8 cellular contexts compared by ENCODE assay signal in genomic region chr11:103028304-103029020, GRCh38.
A peak's percentile ranks its signal among the peaks of the same experiment; 100 is the strongest.
DNase-seq lines count a peak whose midpoint lies in the region; ATAC-seq, FAIRE-seq and TF ChIP-seq lines count a peak whose summit lies in the region.
"Not testable (repeated sequence)": the region's sequence is repeated elsewhere in the genome, so short reads cannot be mapped to it uniquely, and the experiment has no call there.

No MANE protein-coding gene starts in this region.

- H3K4me3 Mint-ChIP-seq in activated CD4-positive, alpha-beta T cell treated with anti-CD3 and anti-CD28 coated beads for 36 hours, result not testable (repeated sequence)

- BruUV-seq in GM12878 (replicated peaks; lab: Mats Ljungman, UMichigan), result not testable (repeated sequence)

- H3K4me2 ChIP-seq in GM12878 (ENCODE audit: control insufficient read depth, insufficient read depth), result not testable (repeated sequence)

- not testable (repeated sequence) for H3K4me1 ChIP-seq in HEK293 (ENCODE audit: control insufficient read depth, insufficient read depth, low read length); GM12878 (ENCODE audit: control insufficient read depth, insufficient read depth, low read length)

- H3K9me3 ChIP-seq in HEK293 (ENCODE audit: control insufficient read depth, insufficient read depth, low read depth, low read length); GM12878 (replicated peaks; ENCODE audit: control insufficient read depth, insufficient read depth, low read length): not testable (repeated sequence)

- not testable (repeated sequence) for H3K27me3 Mint-ChIP-seq in activated CD4-positive, alpha-beta T cell treated with anti-CD3 and anti-CD28 coated beads for 36 hours

- CTCF ChIA-PET in HEK293 (lab: Yijun Ruan, JAX) (interaction anchor here (0.8 to 1.3 kb wide), 3 partner anchors 8 to 21 kb away, joined by 3 read pairs; no protein-coding TSS in a partner anchor), GM12878 (lab: Yijun Ruan, JAX) (interaction anchor here (0.9 to 2.9 kb wide), 6 partner anchors 12 to 234 kb away, joined by 3 to 9 read pairs (median 6); no protein-coding TSS in a partner anchor)
- CTCF ChIA-PET in activated CD4-positive, alpha-beta T cell treated with anti-CD3 and anti-CD28 coated beads for 36 hours (lab: Charles Lee), result interaction anchor here (1.9 kb wide), 1 partner anchor 8 kb away, joined by 8 read pairs; no protein-coding TSS in a partner anchor

- DNase-seq in GM06990 (ENCODE audit: extremely low read depth, insufficient read length) (peak; percentile 43), GM12878 (ENCODE audit: low read depth, low spot score) (peak; percentile 77)
- peak; percentile 45 for DNase-seq in activated CD4-positive, alpha-beta T cell treated with anti-CD3 and anti-CD28 coated beads for 36 hours

- not testable (repeated sequence) for H3K9me3 Mint-ChIP-seq in activated CD4-positive, alpha-beta T cell treated with anti-CD3 and anti-CD28 coated beads for 36 hours (ENCODE audit: low read depth)

- not testable (repeated sequence) for H3K36me3 Mint-ChIP-seq in activated CD4-positive, alpha-beta T cell treated with anti-CD3 and anti-CD28 coated beads for 36 hours (ENCODE audit: low read depth)

- POLR2A ChIA-PET in HEK293 (lab: Yijun Ruan, JAX); activated CD4-positive, alpha-beta T cell treated with anti-CD3 and anti-CD28 coated beads for 36 hours (lab: Charles Lee): not testable (repeated sequence)
- POLR2A ChIA-PET in GM12878 (lab: Charles Lee), result interaction anchor here (1.0 kb wide), 1 partner anchor 43 kb away, joined by 3 read pairs; no protein-coding TSS in a partner anchor

- not testable (repeated sequence) for TF ChIP-seq RAD21 in GM12878 (IDR thresholded peaks at IDR 0.05; ENCODE audit: insufficient read depth, low read depth, low read length)

- peak; percentile 25 to 80; a peak in 2 of 4 replicates for TF ChIP-seq EP300 in GM12878 (IDR thresholded peaks at IDR 0.05; ENCODE audit: borderline replicate concordance in 1 of 2, control insufficient read depth in 1 of 2, low read depth in 2 of 2, low read length in 2 of 2)

- peak; percentile 89 for FAIRE-seq in GM12878 (lab: Jason Lieb, UNC)

- not testable (repeated sequence) for H4K20me1 ChIP-seq in GM12878 (ENCODE audit: control insufficient read depth, insufficient read depth)

- not testable (repeated sequence) for H3K79me2 ChIP-seq in GM12878 (ENCODE audit: control insufficient read depth, insufficient read depth, low read length)

- not testable (repeated sequence) for TF ChIP-seq POLR2A in GM12878 (IDR thresholded peaks at IDR 0.05; ENCODE audit: low read depth, low read length)

- H3K27me3 ChIP-seq in GM06990 (replicated peaks; ENCODE audit: control insufficient read depth, insufficient read depth, low read length); GM12878 (replicated peaks in 1 of 2; ENCODE audit: control insufficient read depth in 2 of 2, insufficient read depth in 2 of 2, low read length in 1 of 2): not testable (repeated sequence)

- in situ Hi-C loops in GM12878 (cut with MboI), result not testable (repeated sequence)

- H3K27ac Mint-ChIP-seq in activated CD4-positive, alpha-beta T cell treated with anti-CD3 and anti-CD28 coated beads for 36 hours, result peak overlapping the region; percentile 86

- H3K27ac ChIP-seq in HEK293 (ENCODE audit: extremely low read depth, low read depth, low read length); GM12878 (ENCODE audit: control insufficient read depth, insufficient read depth): not testable (repeated sequence)

- H3K9ac ChIP-seq in GM12878 (ENCODE audit: control insufficient read depth, insufficient read depth, low read length), result not testable (repeated sequence)

- intact Hi-C loops in activated CD4-positive, alpha-beta T cell treated with anti-CD3 and anti-CD28 coated beads for 36 hours (cut with DNase I, micrococcal nuclease), result loop anchor here (1.0 kb wide), 1 partner anchor 8 kb away; no protein-coding TSS in a partner anchor
- intact Hi-C loops in GM12878 (cut with micrococcal nuclease; ENCODE audit: unreplicated experiment), result not testable (repeated sequence)

- H3K36me3 ChIP-seq in GM06990 (ENCODE audit: control insufficient read depth, insufficient read depth, low read length); HEK293 (ENCODE audit: control insufficient read depth in 2 of 2, insufficient read depth in 1 of 2, low read length in 2 of 2); GM12878 (ENCODE audit: control insufficient read depth in 2 of 2, insufficient read depth in 2 of 2, low read length in 1 of 2): not testable (repeated sequence)

- 38% methylated on average over 5 of the region's 7 CpGs for WGBS in GM12878 (ENCODE audit: insufficient coverage, insufficient replicate concordance, low lambda C conversion rate, missing lambda C conversion rate)

- peak; percentile 96 for ATAC-seq in GM18867 (IDR thresholded peaks at IDR 0.05; ENCODE audit: unreplicated experiment)
- ATAC-seq in GM19463 (IDR thresholded peaks at IDR 0.05; ENCODE audit: unreplicated experiment), result peak; percentile 94
- ATAC-seq in HG03039 (IDR thresholded peaks at IDR 0.05; ENCODE audit: unreplicated experiment), result peak; percentile 97
- peak; percentile 94 for ATAC-seq in HG03457 (IDR thresholded peaks at IDR 0.05; ENCODE audit: unreplicated experiment)
- peak; percentile 96 for ATAC-seq in activated CD4-positive, alpha-beta T cell treated with anti-CD3 and anti-CD28 coated beads for 36 hours
- ATAC-seq in GM12878, result peak; percentile 98

- RAD21 ChIA-PET in GM12878 (lab: Charles Lee; ENCODE audit: unreplicated experiment), result interaction anchor here (1.4 to 1.7 kb wide), 2 partner anchors 43 to 88 kb away, joined by 4 read pairs; no protein-coding TSS in a partner anchor

- not testable (repeated sequence) for H3K4me3 ChIP-seq in GM06990 (replicated peaks; ENCODE audit: low read depth, low read length); HEK293 (ENCODE audit: low read depth, low read length); GM12878

- not testable (repeated sequence) for H2AFZ ChIP-seq in GM12878 (ENCODE audit: control insufficient read depth, low read depth, low read length)

- SMC1A ChIA-PET in GM12878 (lab: Charles Lee; ENCODE audit: uncharacterized antibody, unreplicated experiment), result interaction anchor here (0.7 to 2.7 kb wide), 5 partner anchors 8 to 108 kb away, joined by 3 to 20 read pairs (median 3); no protein-coding TSS in a partner anchor

- not testable (repeated sequence) for TF ChIP-seq CTCF in GM06990 (IDR thresholded peaks at IDR 0.05; ENCODE audit: insufficient read depth, low read length, poor library complexity, severe bottlenecking); HEK293 (tag by site-specific recombination; IDR thresholded peaks at IDR 0.05); GM12878 (IDR thresholded peaks at IDR 0.05 in 2 of 3, conservative IDR thresholded peaks at IDR 0.05 in 1 of 3; ENCODE audit: control insufficient read depth in 2 of 3, extremely low read depth in 1 of 3, insufficient read depth in 1 of 3, low read depth in 3 of 3, low read length in 3 of 3)

- peaks cover 22% of the 10 kb centered on the region for H3K4me1 Mint-ChIP-seq in activated CD4-positive, alpha-beta T cell treated with anti-CD3 and anti-CD28 coated beads for 36 hours

TF ChIP-seq in HEK293, 187 proteins besides CTCF, POLR2A, EP300 and RAD21:
- TF ChIP-seq ZNF146 (tag by site-specific recombination; IDR thresholded peaks at IDR 0.05), result peak; percentile 64

TF ChIP-seq in GM12878, 131 proteins besides CTCF, POLR2A, EP300 and RAD21 (continues in another document):
- TF ChIP-seq ETV6 (conservative IDR thresholded peaks at IDR 0.05 in 1 of 2, IDR thresholded peaks at IDR 0.05 in 1 of 2; ENCODE audit: borderline replicate concordance in 1 of 2, low read depth in 1 of 2) (peak in 1 of 2 experiments; percentile 93; a peak in 2 of 4 replicates), NFIC (IDR thresholded peaks at IDR 0.05; ENCODE audit: low read depth, low read length) (peak; percentile 78; the same call in 1 of the 2 replicates), CREM (IDR thresholded peaks at IDR 0.05; ENCODE audit: low read depth) (peak; percentile 76; the same call in 1 of the 2 replicates), EED (IDR thresholded peaks at IDR 0.05; ENCODE audit: low read depth) (0 out of 2 replicates have a peak, but pooled peaks have one; percentile 37), BCL3 (IDR thresholded peaks at IDR 0.05; ENCODE audit: borderline replicate concordance, insufficient read depth, low read depth, low read length, poor library complexity, severe bottlenecking) (peak; percentile 18), PAX5 (IDR thresholded peaks at IDR 0.05; ENCODE audit: borderline replicate concordance, low read depth, low read length) (0 out of 2 replicates have a peak, but pooled peaks have one; percentile 20), CREB1 (IDR thresholded peaks at IDR 0.05; ENCODE audit: low read depth) (peak; percentile 27; the same call in 1 of the 2 replicates), DPF2 (IDR thresholded peaks at IDR 0.05) (peak; percentile 70), NBN (IDR thresholded peaks at IDR 0.05) (peak; percentile 44; the same call in 1 of the 2 replicates), SPI1 (IDR thresholded peaks at IDR 0.05; ENCODE audit: borderline replicate concordance, insufficient read depth, low read depth, low read length) (peak; percentile 2; the same call in 1 of the 2 replicates), JUNB (IDR thresholded peaks at IDR 0.05) (peak; percentile 92), IKZF1 (conservative IDR thresholded peaks at IDR 0.05) (peak; percentile 55), MTA2 (IDR thresholded peaks at IDR 0.05; ENCODE audit: low read depth) (peak; percentile 85), ATF7 (IDR thresholded peaks at IDR 0.05; ENCODE audit: low read depth) (peak; percentile 78), IRF4 (IDR thresholded peaks at IDR 0.05; ENCODE audit: low read depth, low read length) (peak; percentile 90)
